12 cellular contexts compared by ENCODE assay signal in genomic region chr17:38322897-38323296, GRCh38. TPM values are rescaled to one million over a fixed set of nuclear protein-coding genes. Genes with fewer than 3 reads are reported as not detected.
"Had no signal": no experiment of that assay in that cellular context is flagged by ENCODE, and none has a peak within 500 bp of the region (broad histone marks: within the 10 kb centered on the region; RNA-seq: fewer than 3 reads in every experiment).

No MANE protein-coding gene starts in this region.

- FAIRE-seq: bronchial epithelial cell, RCC 7860 had no signal

- H3K4me1 ChIP-seq: adrenal gland, SJSA1 had no signal

- H3K9ac ChIP-seq: KMS-11 had no signal

- H3K27me3 Mint-ChIP-seq: activated naive CD8-positive, alpha-beta T cell treated with anti-CD3 and anti-CD28 coated beads, Interleukin-2, amount 10 ng/mL, durations not matched to agents 7 days and 5 days; activated T-helper 17 cell treated with anti-CD3 and anti-CD28 coated beads, Interleukin-2, amount 50 U/mL, for 72 hours had no signal

- H3K27ac ChIP-seq: adrenal gland, KMS-11, SJSA1 had no signal

- H3K4me3 ChIP-seq: adrenal gland, SJSA1 had no signal

- H3K27ac Mint-ChIP-seq: activated naive CD8-positive, alpha-beta T cell treated with anti-CD3 and anti-CD28 coated beads, Interleukin-2, amount 10 ng/mL, durations not matched to agents 7 days and 5 days; activated T-helper 17 cell treated with anti-CD3 and anti-CD28 coated beads, Interleukin-2, amount 50 U/mL, for 72 hours; WTC11 had no signal

- H3K4me3 Mint-ChIP-seq: activated naive CD8-positive, alpha-beta T cell treated with anti-CD3 and anti-CD28 coated beads, Interleukin-2, amount 10 ng/mL, durations not matched to agents 7 days and 5 days; activated T-helper 17 cell treated with anti-CD3 and anti-CD28 coated beads, Interleukin-2, amount 50 U/mL, for 72 hours; WTC11 had no signal

- DNase-seq: NCI-H1092 treated with DMSO at 0.1 percent for 48 hours, NCI-H1417 treated with DMSO at 0.1 percent for 48 hours, NCI-H526 treated with DMSO at 0.1 percent for 48 hours had no signal

- H3K4me2 ChIP-seq: KMS-11 had no signal

- H3K27me3 ChIP-seq: adrenal gland, SJSA1 had no signal

- H3K9me3 ChIP-seq: adrenal gland, SJSA1 had no signal

- H3K9me3 Mint-ChIP-seq: activated naive CD8-positive, alpha-beta T cell treated with anti-CD3 and anti-CD28 coated beads, Interleukin-2, amount 10 ng/mL, durations not matched to agents 7 days and 5 days; activated T-helper 17 cell treated with anti-CD3 and anti-CD28 coated beads, Interleukin-2, amount 50 U/mL, for 72 hours; WTC11 had no signal

RNA-seq across cellular contexts. Expression of gene GPR179, which starts 20.9 kb away (rescaled TPM):
- total RNA-seq: T-helper 1 cell treated with Interleukin-12 subunit alpha and Interleukin-12 subunit beta and Interleukin-4 antibody, amounts not matched to agents 30 ng/mL and 1 ng/mL, for 36 hours had no signal
